Comparison of ENCODE assay signal across 18 cellular contexts in the genomic region with DNA sequence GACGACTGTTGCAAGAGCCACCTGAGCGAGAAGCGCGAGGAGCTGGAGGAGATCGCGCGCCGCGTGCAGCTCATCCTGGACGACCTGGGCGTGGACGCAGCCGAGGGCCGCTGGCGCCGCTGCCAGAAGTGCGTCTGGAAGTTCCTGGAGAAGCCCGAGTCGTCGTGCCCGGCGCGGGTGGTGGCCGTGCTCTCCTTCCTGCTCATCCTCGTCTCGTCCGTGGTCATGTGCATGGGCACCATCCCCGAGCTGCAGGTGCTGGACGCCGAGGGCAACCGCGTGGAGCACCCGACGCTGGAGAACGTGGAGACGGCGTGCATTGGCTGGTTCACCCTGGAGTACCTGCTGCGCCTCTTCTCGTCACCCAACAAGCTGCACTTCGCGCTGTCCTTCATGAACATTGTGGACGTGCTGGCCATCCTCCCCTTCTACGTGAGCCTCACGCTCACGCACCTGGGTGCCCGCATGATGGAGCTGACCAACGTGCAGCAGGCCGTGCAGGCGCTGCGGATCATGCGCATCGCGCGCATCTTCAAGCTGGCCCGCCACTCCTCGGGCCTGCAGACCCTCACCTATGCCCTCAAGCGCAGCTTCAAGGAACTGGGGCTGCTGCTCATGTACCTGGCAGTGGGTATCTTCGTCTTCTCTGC. TPM values are rescaled to one million over a fixed set of nuclear protein-coding genes. Genes with fewer than 3 reads are reported as not detected.
DNase-seq lines count a peak whose midpoint lies in the region; ATAC-seq, FAIRE-seq and TF ChIP-seq lines count a peak whose summit lies in the region.
"Had no signal": no experiment of that assay in that cellular context is flagged by ENCODE, and none has a peak within 500 bp of the region (broad histone marks: within the 10 kb centered on the region; RNA-seq: fewer than 3 reads in every experiment).

No MANE protein-coding gene starts in this region.

- no peaks in the 10 kb centered on the region for H3F3A ChIP-seq in GM23338 (replicated peaks; ENCODE audit: low read depth)

- H3K36me3 Mint-ChIP-seq in GM23338 (ENCODE audit: low read depth) (peaks cover 2% of the 10 kb centered on the region; the same call in 2 of the 3 replicates), endodermal cell (ENCODE audit: low read depth) (peaks cover 16% of the 10 kb centered on the region), neural crest cell (ENCODE audit: low read depth) (no peaks in the 10 kb centered on the region), natural killer cell (no peaks in the 10 kb centered on the region)

- H3K79me2 ChIP-seq in GM23338 (replicated peaks; ENCODE audit: insufficient read depth) = no peaks in the 10 kb centered on the region

- H3K9me3 Mint-ChIP-seq in GM23338 (peaks cover 2% of the 10 kb centered on the region), endodermal cell (no peaks in the 10 kb centered on the region), neural crest cell (no peaks in the 10 kb centered on the region), natural killer cell (no peaks in the 10 kb centered on the region)
- H3K9me3 Mint-ChIP-seq: activated T-cell treated with anti-CD3 and anti-CD28 coated beads, Interleukin-2, amount 50 U/mL, for 24 hours had no signal

- H3K4me2 ChIP-seq in A549 = peak overlapping the region; percentile 82; the same call in 2 of the 3 replicates
- peak overlapping the region; percentile 78; the same call in 1 of the 2 replicates for H3K4me2 ChIP-seq in GM23338

- intact Hi-C loops in natural killer cell (cut with micrococcal nuclease) = no loop called here

- peak overlapping the region in 1 of 2 experiments; percentile 93; a peak in 3 of 6 replicates for H3K27ac ChIP-seq in A549
- H3K27ac ChIP-seq in GM23338 (ENCODE audit: low read depth) = no peak overlapping the region
- H3K27ac ChIP-seq in endodermal cell (ENCODE audit: low read depth, low read length) = no peak overlapping the region
- H3K27ac ChIP-seq: breast epithelium, esophagus squamous epithelium had no signal

- H3K4me1 Mint-ChIP-seq in GM23338 (peaks cover 38% of the 10 kb centered on the region), endodermal cell (peaks cover 50% of the 10 kb centered on the region), neural crest cell (peaks cover 11% of the 10 kb centered on the region), natural killer cell (no peaks in the 10 kb centered on the region)

- H3K9me3 ChIP-seq in A549 (no peaks in the 10 kb centered on the region), endodermal cell (ENCODE audit: control insufficient read depth, low read length) (no peaks in the 10 kb centered on the region)
- H3K9me3 ChIP-seq: breast epithelium, esophagus squamous epithelium had no signal

- TF ChIP-seq CTCF in A549 (IDR thresholded peaks at IDR 0.05) = no peak
- no peak for TF ChIP-seq CTCF in GM23338 (conservative IDR thresholded peaks at IDR 0.05; ENCODE audit: low read depth in 2 of 2)
- TF ChIP-seq CTCF in endodermal cell (conservative IDR thresholded peaks at IDR 0.05) = no peak
- no peak for TF ChIP-seq CTCF in neural crest cell (conservative IDR thresholded peaks at IDR 0.05)
- TF ChIP-seq CTCF in natural killer cell (IDR thresholded peaks at IDR 0.05) = no peak

- 0 out of 2 replicates have a peak overlapping the region, but pooled peaks have one; percentile 32 for H2AFZ ChIP-seq in GM23338

- no peaks in the 10 kb centered on the region for H3K9me2 ChIP-seq in GM23338 (ENCODE audit: insufficient read depth)

- WGBS in A549 (ENCODE audit: missing lambda C conversion rate) = 96% methylated on average over 55 of the region's 58 CpGs
- 94 to 97% methylated on average over 48 to 58 of the region's 58 CpGs for WGBS in endodermal cell (ENCODE audit: insufficient coverage in 1 of 2, insufficient read length in 1 of 2), 2 experiments

- TF ChIP-seq EP300 in A549 (IDR thresholded peaks at IDR 0.05) = no peak

- ATAC-seq in A549 = no peak
- ATAC-seq in GM23338 = no peak
- no peak for ATAC-seq in GM21367 (IDR thresholded peaks at IDR 0.05; ENCODE audit: unreplicated experiment)
- no peak for ATAC-seq in natural killer cell
- ATAC-seq: PC-3 had no signal

- peaks cover 13% of the 10 kb centered on the region for H3K4me1 ChIP-seq in A549
- peaks cover 5% of the 10 kb centered on the region; the same call in 1 of the 2 replicates for H3K4me1 ChIP-seq in GM23338 (ENCODE audit: insufficient read depth)
- H3K4me1 ChIP-seq in endodermal cell (ENCODE audit: control insufficient read depth, insufficient read depth, low read length) = peaks cover 6% of the 10 kb centered on the region
- H3K4me1 ChIP-seq: breast epithelium had no signal

- peak overlapping the region; percentile 69 for H3K4me3 Mint-ChIP-seq in GM23338
- H3K4me3 Mint-ChIP-seq in endodermal cell = peak overlapping the region; percentile 64
- H3K4me3 Mint-ChIP-seq in neural crest cell = peak overlapping the region; percentile 75
- no peak overlapping the region for H3K4me3 Mint-ChIP-seq in natural killer cell
- H3K4me3 Mint-ChIP-seq: activated T-cell treated with anti-CD3 and anti-CD28 coated beads, Interleukin-2, amount 50 U/mL, for 24 hours had no signal

- TF ChIP-seq POLR2A in A549 (IDR thresholded peaks at IDR 0.05; ENCODE audit: low read length) = no peak

- FAIRE-seq in A549 (lab: Jason Lieb, UNC) = no peak
- FAIRE-seq: GM12891 had no signal

- H3K36me3 ChIP-seq in GM23338 (ENCODE audit: insufficient read depth) (no peaks in the 10 kb centered on the region), endodermal cell (ENCODE audit: control insufficient read depth, insufficient read depth, low read length) (peaks cover 5% of the 10 kb centered on the region)
- H3K36me3 ChIP-seq: breast epithelium, esophagus squamous epithelium had no signal

- CTCF ChIA-PET in A549 (lab: Yijun Ruan, JAX) = interaction anchor here (0.6 to 10.2 kb wide), 14 partner anchors 9 to 673 kb away, joined by 3 to 123 read pairs (median 20); a partner anchor contains a TSS

- no peak overlapping the region for H3K9ac ChIP-seq in endodermal cell (ENCODE audit: extremely low read depth, low read length, poor library complexity, severe bottlenecking)

- H3K4me3 ChIP-seq in A549 (no peak overlapping the region), GM23338 (peak overlapping the region; percentile 71; the same call in 1 of the 2 replicates), endodermal cell (ENCODE audit: low read length) (peak overlapping the region; percentile 69)

- peaks cover 31% of the 10 kb centered on the region for H3K27me3 Mint-ChIP-seq in GM23338 (ENCODE audit: insufficient read depth, low read depth, poor library complexity)
- H3K27me3 Mint-ChIP-seq in endodermal cell (ENCODE audit: insufficient read depth) = peaks cover 16% of the 10 kb centered on the region
- peaks cover 56% of the 10 kb centered on the region for H3K27me3 Mint-ChIP-seq in neural crest cell (ENCODE audit: low read depth)
- peaks cover 37 to 60% of the 10 kb centered on the region in 2 donors for H3K27me3 Mint-ChIP-seq in natural killer cell (ENCODE audit: low read depth in 2 of 2)

- DNase-seq in A549 (ENCODE audit: low read depth in 1 of 2, low spot score in 1 of 2) (no peak), GM23338 (ENCODE audit: low spot score) (no peak), endodermal cell (no peak), neural crest cell (ENCODE audit: low read depth, low spot score) (no peak), natural killer cell (no peak), DMS79 treated with DMSO at 0.1 percent for 48 hours (lab: John Stamatoyannopoulos, UW) (no peak), middle frontal gyrus (ENCODE audit: extremely low spot score, low spot score) (no peak)
- DNase-seq: activated CD4-positive, alpha-beta T cell treated with anti-CD3 and anti-CD28 coated beads, Interleukin-2, amount 50 U/mL, for 4 hours; activated T-cell treated with anti-CD3 and anti-CD28 coated beads, Interleukin-2, amount 50 U/mL, for 24 hours; esophagus squamous epithelium; GF-D8; NCI-H2029 treated with DMSO at 0.1 percent for 48 hours; NCI-H524 treated with DMSO at 0.1 percent for 48 hours; PC-3; stimulated activated CD4-positive, alpha-beta T cell treated with anti-CD3 and anti-CD28 coated beads, Interleukin-1b, Interleukin-23, amount 100 ng/mL, for 48 hours had no signal

- POLR2A ChIA-PET in A549 (lab: Yijun Ruan, JAX) = interaction anchor here (1.0 kb wide), 1 partner anchor 242 kb away, joined by 3 read pairs; the partner anchor contains the start of gene SLC66A3

- TF ChIP-seq RAD21 in A549 (conservative IDR thresholded peaks at IDR 0.05 in 1 of 2, IDR thresholded peaks at IDR 0.05 in 1 of 2) = no peak

- H3K27me3 ChIP-seq in GM23338 (ENCODE audit: insufficient read depth) (peaks cover 40% of the 10 kb centered on the region), endodermal cell (ENCODE audit: control insufficient read depth, insufficient read depth, low read length, poor library complexity, severe bottlenecking) (peaks cover 11% of the 10 kb centered on the region)

- no peaks in the 10 kb centered on the region for H4K20me1 ChIP-seq in GM23338 (replicated peaks; ENCODE audit: insufficient read depth)

- H3K27ac Mint-ChIP-seq in GM23338 (no peak overlapping the region), endodermal cell (peak overlapping the region; percentile 58), neural crest cell (ENCODE audit: unreplicated experiment) (peak overlapping the region; percentile 80), natural killer cell (no peak overlapping the region)
- H3K27ac Mint-ChIP-seq: activated T-cell treated with anti-CD3 and anti-CD28 coated beads, Interleukin-2, amount 50 U/mL, for 24 hours had no signal

RNA-seq across cellular contexts. Expression of gene KCNF1, which starts 1.2 kb away (rescaled TPM):
- polyA plus RNA-seq in A549 (2011; rRNA removed) (4.4 and 5.6 TPM in 2 replicates), A549 (2017; fragmentation: RNase III; extraction: RNeasy Plus Mini Kit Qiagen cat#74134 plus additional on column Dnase treatment) (3.7 to 4.2 TPM (median 4.0 TPM) in 3 replicates), GM23338 (2016; fragmentation: Nextera tagmentation; extraction: Ambion mirVana) (0.11 and 0.19 TPM in 2 replicates)
- polyA plus RNA-seq in A549 (2012; cell fraction: cytosol; rRNA removed) = 16.6 and 23.6 TPM in 2 replicates
- 19.0 and 25.7 TPM in 2 replicates for polyA plus RNA-seq in A549 (2012; cell fraction: nucleus; rRNA removed)
- 8.1 and 10.3 TPM in 2 replicates for polyA minus RNA-seq in A549 (2011; rRNA and poly(A)+ RNA removed)
- total RNA-seq in GM23338 (2014; rRNA removed; shearing (Covaris generic)) = 0.70 and 1.5 TPM in 2 replicates
- total RNA-seq in endodermal cell (10 to 100 TPM in 1 of 2 donors, 1 to 10 TPM in 1; 5.2 to 17.0 TPM), neural crest cell (0.93 and 1.1 TPM in 2 replicates), natural killer cell (not detected)
- 3.5 TPM for polyA plus RNA-seq in endodermal cell (2013, experiment 1 of 2)
- polyA plus RNA-seq in endodermal cell (2013, experiment 2 of 2) = 4.1 TPM

Comparison
In these comparisons a context has a peak if more than half of its experiments do, and no peak if none do; other contexts are left out.
1. H3K27ac Mint-ChIP-seq: peak in endodermal cell (single experiment) and neural crest cell (single experiment); none in GM23338 (single experiment) and natural killer cell (0 of 2).